1 cellular context compared by ENCODE assay signal in genomic region chr2:46389417-46389916, GRCh38.
A peak's percentile ranks its signal among the peaks of the same experiment; 100 is the strongest.
TF ChIP-seq lines count a peak whose summit lies in the region.

No MANE protein-coding gene starts in this region.

TF ChIP-seq in HepG2, 621 proteins besides CTCF, POLR2A, EP300 and RAD21 (continued from another document and continues in another):
- no peak for TF ChIP-seq ZNF597 (CRISPR knock-in tag; IDR thresholded peaks at IDR 0.05)
- TF ChIP-seq ADNP (CRISPR knock-in tag; IDR thresholded peaks at IDR 0.05): no peak
- no peak for TF ChIP-seq ZFX (CRISPR knock-in tag; IDR thresholded peaks at IDR 0.05; ENCODE audit: low read depth)
- TF ChIP-seq ZNF275 (CRISPR knock-in tag; IDR thresholded peaks at IDR 0.05; ENCODE audit: borderline replicate concordance): no peak
- no peak for TF ChIP-seq ZNF256 (CRISPR knock-in tag; conservative IDR thresholded peaks at IDR 0.05)
- TF ChIP-seq ZNF33B (CRISPR knock-in tag; IDR thresholded peaks at IDR 0.05): 0 out of 2 replicates have a peak, but pooled peaks have one; percentile 20
- TF ChIP-seq PHF8 (CRISPR knock-in tag; IDR thresholded peaks at IDR 0.05): no peak
- TF ChIP-seq ZNF883 (CRISPR knock-in tag; IDR thresholded peaks at IDR 0.05; ENCODE audit: not compliant biosample characterization): peak; percentile 74
- no peak for TF ChIP-seq ZNF337 (CRISPR knock-in tag; IDR thresholded peaks at IDR 0.05; ENCODE audit: borderline replicate concordance, low read depth)
- TF ChIP-seq ZNF724P (CRISPR knock-in tag; IDR thresholded peaks at IDR 0.05; ENCODE audit: borderline replicate concordance): no peak
- no peak for TF ChIP-seq NFIB (CRISPR knock-in tag; IDR thresholded peaks at IDR 0.05; ENCODE audit: borderline replicate concordance)
- peak; percentile 71 for TF ChIP-seq ZNF687 (CRISPR knock-in tag; IDR thresholded peaks at IDR 0.05)
- no peak for TF ChIP-seq DZIP1 (CRISPR knock-in tag; IDR thresholded peaks at IDR 0.05)
- TF ChIP-seq JDP2 (CRISPR knock-in tag; IDR thresholded peaks at IDR 0.05; ENCODE audit: borderline replicate concordance): no peak
- 0 out of 2 replicates have a peak, but pooled peaks have one; percentile 47 for TF ChIP-seq NCOA1 (CRISPR knock-in tag; IDR thresholded peaks at IDR 0.05)
- no peak for TF ChIP-seq ZBTB39 (CRISPR knock-in tag; IDR thresholded peaks at IDR 0.05)
- TF ChIP-seq CC2D1A (CRISPR knock-in tag; IDR thresholded peaks at IDR 0.05): no peak
- TF ChIP-seq MXD4 (CRISPR knock-in tag; IDR thresholded peaks at IDR 0.05): no peak
- TF ChIP-seq SRSF9 (IDR thresholded peaks at IDR 0.05; ENCODE audit: borderline replicate concordance, insufficient read depth, low read depth, low read length, poor library complexity, severe bottlenecking): no peak
- TF ChIP-seq KIAA2018 (CRISPR knock-in tag; IDR thresholded peaks at IDR 0.05; ENCODE audit: borderline replicate concordance): no peak
- TF ChIP-seq ZNF616 (CRISPR knock-in tag; IDR thresholded peaks at IDR 0.05; ENCODE audit: low read depth): no peak
- TF ChIP-seq CEBPZ (IDR thresholded peaks at IDR 0.05; ENCODE audit: low read length): no peak
- TF ChIP-seq CERS6 (CRISPR knock-in tag; IDR thresholded peaks at IDR 0.05): no peak
- TF ChIP-seq HNF1B (CRISPR knock-in tag; IDR thresholded peaks at IDR 0.05): 0 out of 2 replicates have a peak, but pooled peaks have one; percentile 20
- no peak for TF ChIP-seq ZNF816 (CRISPR knock-in tag; IDR thresholded peaks at IDR 0.05; ENCODE audit: borderline replicate concordance)
- no peak for TF ChIP-seq REXO4 (CRISPR knock-in tag; IDR thresholded peaks at IDR 0.05; ENCODE audit: borderline replicate concordance)
